Comparison of ENCODE assay signal across 16 cellular contexts in genomic region chr21:45087022-45087823, GRCh38.
A peak's percentile ranks its signal among the peaks of the same experiment; 100 is the strongest.
DNase-seq lines count a peak whose midpoint lies in the region; ATAC-seq and TF ChIP-seq lines count a peak whose summit lies in the region.
"Had no signal": no experiment of that assay in that cellular context is flagged by ENCODE, and none has a peak within 500 bp of the region (broad histone marks: within the 10 kb centered on the region; RNA-seq: fewer than 3 reads in every experiment).

No MANE protein-coding gene starts in this region.

- no peaks in the 10 kb centered on the region for H3K9me3 Mint-ChIP-seq in activated T-cell treated with anti-CD3 and anti-CD28 coated beads, Interleukin-2, amount 50 U/mL, for 24 hours
- no peaks in the 10 kb centered on the region for H3K9me3 Mint-ChIP-seq in stimulated activated naive CD8-positive, alpha-beta T cell treated with anti-CD3 and anti-CD28 coated beads, Interleukin-15, Interleukin-2, amounts not matched to agents 100 ng/mL and 50 ng/mL, for 24 hours
- H3K9me3 Mint-ChIP-seq: dendritic cell treated with granulocyte-macrophage colony-stimulating factor and Interleukin-4, amounts not matched to agents 40 ng/mL and 50 ng/mL, for 4 days; type B pancreatic cell had no signal

- H3K4me1 Mint-ChIP-seq in activated T-cell treated with anti-CD3 and anti-CD28 coated beads, Interleukin-2, amount 50 U/mL, for 24 hours (ENCODE audit: low read depth) = peaks cover 86% of the 10 kb centered on the region
- H3K4me1 Mint-ChIP-seq in stimulated activated naive CD8-positive, alpha-beta T cell treated with anti-CD3 and anti-CD28 coated beads, Interleukin-15, Interleukin-2, amounts not matched to agents 100 ng/mL and 50 ng/mL, for 24 hours (ENCODE audit: low read depth) = peaks cover 85% of the 10 kb centered on the region

- H3K27me3 Mint-ChIP-seq in activated T-cell treated with anti-CD3 and anti-CD28 coated beads, Interleukin-2, amount 50 U/mL, for 24 hours = no peaks in the 10 kb centered on the region
- no peaks in the 10 kb centered on the region for H3K27me3 Mint-ChIP-seq in stimulated activated naive CD8-positive, alpha-beta T cell treated with anti-CD3 and anti-CD28 coated beads, Interleukin-15, Interleukin-2, amounts not matched to agents 100 ng/mL and 50 ng/mL, for 24 hours
- H3K27me3 Mint-ChIP-seq: type B pancreatic cell had no signal

- peak overlapping the region; percentile 53 for H3K27ac Mint-ChIP-seq in activated T-cell treated with anti-CD3 and anti-CD28 coated beads, Interleukin-2, amount 50 U/mL, for 24 hours
- H3K27ac Mint-ChIP-seq in stimulated activated naive CD8-positive, alpha-beta T cell treated with anti-CD3 and anti-CD28 coated beads, Interleukin-15, Interleukin-2, amounts not matched to agents 100 ng/mL and 50 ng/mL, for 24 hours = peak overlapping the region; percentile 88
- H3K27ac Mint-ChIP-seq: dendritic cell treated with granulocyte-macrophage colony-stimulating factor and Interleukin-4, amounts not matched to agents 40 ng/mL and 50 ng/mL, for 4 days; type B pancreatic cell had no signal

- no peak overlapping the region for H3K4me3 Mint-ChIP-seq in activated T-cell treated with anti-CD3 and anti-CD28 coated beads, Interleukin-2, amount 50 U/mL, for 24 hours
- peak overlapping the region; percentile 42 for H3K4me3 Mint-ChIP-seq in stimulated activated naive CD8-positive, alpha-beta T cell treated with anti-CD3 and anti-CD28 coated beads, Interleukin-15, Interleukin-2, amounts not matched to agents 100 ng/mL and 50 ng/mL, for 24 hours
- H3K4me3 Mint-ChIP-seq: dendritic cell treated with granulocyte-macrophage colony-stimulating factor and Interleukin-4, amounts not matched to agents 40 ng/mL and 50 ng/mL, for 4 days; type B pancreatic cell had no signal

- peaks cover 21% of the 10 kb centered on the region for H3K36me3 Mint-ChIP-seq in activated T-cell treated with anti-CD3 and anti-CD28 coated beads, Interleukin-2, amount 50 U/mL, for 24 hours (ENCODE audit: low read depth)
- H3K36me3 Mint-ChIP-seq in stimulated activated naive CD8-positive, alpha-beta T cell treated with anti-CD3 and anti-CD28 coated beads, Interleukin-15, Interleukin-2, amounts not matched to agents 100 ng/mL and 50 ng/mL, for 24 hours (ENCODE audit: low read depth) = peaks cover 51% of the 10 kb centered on the region

- no peak for DNase-seq in activated T-cell treated with anti-CD3 and anti-CD28 coated beads, Interleukin-2, amount 50 U/mL, for 24 hours
- DNase-seq in activated T-cell treated with anti-CD3 and anti-CD28 coated beads for 4 hours = no peak
- peak; percentile 91 for DNase-seq in OCI-M1 (lab: John Stamatoyannopoulos, UW)
- DNase-seq in astrocyte of the spinal cord (ENCODE audit: low read depth, low spot score) = peak; percentile 46
- no peak for DNase-seq in superior temporal gyrus (ENCODE audit: extremely low spot score)
- no peak for DNase-seq in NCI-H524 treated with DMSO at 0.1 percent for 48 hours (lab: John Stamatoyannopoulos, UW)
- DNase-seq: ACHN, anterior cingulate cortex, DMS53, GM23248, PC-9, SW 1271 had no signal

- in situ Hi-C loops in astrocyte of the spinal cord (cut with HindIII; ENCODE audit: low sequenced_read_pairs) = no loop called here

- ATAC-seq in HG02870 (IDR thresholded peaks at IDR 0.05; ENCODE audit: unreplicated experiment) = no peak

- TF ChIP-seq CTCF in astrocyte of the spinal cord (IDR thresholded peaks at IDR 0.05; ENCODE audit: low read depth, low read length) = no peak

- no peak overlapping the region for H3K4me3 ChIP-seq in astrocyte of the spinal cord (ENCODE audit: low read depth, low read length)
- H3K4me3 ChIP-seq: GM23248, PC-9 had no signal

Comparison
In these comparisons a context has a peak if more than half of its experiments do, and no peak if none do; other contexts are left out.
1. DNase-seq: peak in OCI-M1 (single experiment) and astrocyte of the spinal cord (single experiment); none in activated T-cell treated with anti-CD3 and anti-CD28 coated beads, Interleukin-2, amount 50 U/mL, for 24 hours (single experiment), activated T-cell treated with anti-CD3 and anti-CD28 coated beads for 4 hours (single experiment), superior temporal gyrus (single experiment) and NCI-H524 treated with DMSO at 0.1 percent for 48 hours (single experiment).